ENCODE assay signal across 18 cellular contexts in the genomic region with DNA sequence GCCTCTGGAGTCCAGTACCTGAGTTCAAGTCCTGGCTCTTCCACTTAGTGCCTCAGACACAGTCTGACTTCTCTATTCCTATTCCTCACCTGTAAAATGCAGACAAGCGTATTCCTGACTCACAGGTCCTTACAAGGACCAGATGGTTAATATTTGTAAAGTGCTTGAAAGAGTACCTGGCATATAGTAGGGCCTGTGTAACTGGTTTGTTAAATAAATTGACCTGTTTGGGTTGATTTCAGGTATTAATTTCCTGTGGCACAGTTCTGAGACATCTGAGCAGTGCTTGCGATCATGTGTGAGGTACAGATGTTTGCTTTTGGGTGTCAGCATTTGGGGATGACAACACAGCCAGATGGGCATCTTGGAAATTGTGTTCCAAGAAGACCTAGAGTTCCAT.
"Had no signal": no experiment of that assay in that cellular context is flagged by ENCODE, and none has a peak within 500 bp of the region (broad histone marks: within the 10 kb centered on the region; RNA-seq: fewer than 3 reads in every experiment).

No MANE protein-coding gene starts in this region.

- H3K4me3 ChIP-seq: heart right ventricle, right atrium auricular region, skin epidermis, thyroid gland, uterus had no signal

- DNase-seq: activated CD4-positive, alpha-beta T cell treated with anti-CD3 and anti-CD28 coated beads for 1 hour; activated CD8-positive, alpha-beta memory T cell treated with anti-CD3 and anti-CD28 coated beads, Interleukin-2, amount 50 U/mL, for 48 hours; activated CD8-positive, alpha-beta T cell treated with anti-CD3 and anti-CD28 coated beads, Interleukin-2, amount 10 ng/mL, durations not matched to agents 7 days and 5 days; activated naive CD4-positive, alpha-beta T cell; aorta; foreskin melanocyte; heart right ventricle; midbrain; naive thymus-derived CD8-positive, alpha-beta T cell; posterior cingulate gyrus; stimulated activated CD4-positive, alpha-beta T cell treated with anti-CD3 and anti-CD28 coated beads, Interleukin-4, amount 100 ng/mL, for 4 hours; stimulated activated naive CD8-positive, alpha-beta T cell treated with anti-CD3 and anti-CD28 coated beads, Interleukin-15, amount 100 ng/mL, for 72 hours; T-helper 2 cell; thyroid gland; uterus had no signal

- ATAC-seq: activated CD8-positive, alpha-beta T cell treated with anti-CD3 and anti-CD28 coated beads, Interleukin-2, amount 10 ng/mL, durations not matched to agents 7 days and 5 days; heart right ventricle; naive thymus-derived CD8-positive, alpha-beta T cell; stimulated activated naive CD8-positive, alpha-beta T cell treated with anti-CD3 and anti-CD28 coated beads, Interleukin-15, amount 100 ng/mL, for 72 hours had no signal

- H3K9me3 ChIP-seq: heart right ventricle, neutrophil, right atrium auricular region, thyroid gland, uterus had no signal

- H3K27me3 ChIP-seq: heart right ventricle, neutrophil, right atrium auricular region, thyroid gland, uterus had no signal

- H3K4me1 ChIP-seq: uterus had no signal

- H3K36me3 ChIP-seq: heart right ventricle, neutrophil, right atrium auricular region, thyroid gland, uterus had no signal

- H3K27ac ChIP-seq: heart right ventricle, neutrophil, right atrium auricular region, thyroid gland, uterus had no signal
